ENCODE assay signal across 8 cellular contexts in the genomic region with DNA sequence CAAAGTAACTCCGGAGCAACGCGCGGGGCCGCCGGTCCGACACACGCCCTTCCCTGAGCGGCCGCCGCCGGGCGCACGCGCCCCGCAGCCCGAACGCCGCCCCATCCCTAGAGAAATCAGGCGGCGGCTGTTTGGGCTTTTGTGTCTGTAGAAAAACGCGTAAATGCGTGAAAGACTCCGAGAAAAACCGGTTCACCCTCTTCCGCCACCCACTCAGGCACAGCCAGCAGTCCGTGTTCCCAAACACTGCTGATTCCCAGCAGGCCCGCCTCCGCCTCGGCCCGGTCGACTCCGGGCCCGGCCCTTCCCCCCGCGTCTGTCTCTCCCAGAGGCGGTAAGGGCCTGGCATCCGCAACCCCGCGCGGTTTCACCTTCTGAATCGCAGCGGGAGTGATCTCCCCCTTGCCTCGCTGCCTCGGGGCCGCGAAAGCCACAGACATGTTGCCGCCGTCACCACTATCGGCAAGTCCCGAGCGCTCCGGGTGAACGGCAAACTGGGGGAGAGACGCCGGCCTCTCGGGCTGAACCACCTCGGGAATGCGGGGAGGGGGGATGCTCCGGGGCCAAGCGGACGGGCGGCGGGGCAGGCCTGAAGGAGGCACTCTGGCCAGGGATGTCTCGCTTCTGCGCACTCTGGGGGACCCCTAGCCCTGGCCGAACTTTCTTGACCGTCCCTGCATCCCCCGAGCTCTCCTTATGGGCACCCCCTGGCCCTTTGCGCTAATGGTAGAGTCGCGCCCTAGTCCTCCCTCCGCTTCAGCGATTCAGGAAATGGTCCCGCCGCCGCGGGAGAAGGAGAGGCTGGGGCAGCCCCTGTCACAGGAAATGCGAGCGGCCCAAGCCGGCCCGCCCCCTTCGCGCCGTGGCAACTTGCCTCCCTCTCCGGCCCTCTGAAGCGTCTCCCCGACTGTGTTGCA. TPM values are rescaled to one million over a fixed set of nuclear protein-coding genes. Genes with fewer than 3 reads are reported as not detected.
DNase-seq lines count a peak whose midpoint lies in the region; ATAC-seq, FAIRE-seq and TF ChIP-seq lines count a peak whose summit lies in the region.

Gene SS18, minus strand, starts transcription at position 484 of the 917 bp plus-strand sequence. Its CDS starts 44 bp downstream, at position 440.

- H3K4me3 ChIP-seq in kidney (ENCODE audit: low read length in 2 of 2): peak within 1 kb of the TSS; percentile 87 to 96

- intact Hi-C loops in kidney (cut with DNase I): no loop called here

- FAIRE-seq in kidney (lab: Jason Lieb, UNC): no peak

- TF ChIP-seq CTCF in AG09319 (IDR thresholded peaks at IDR 0.05; ENCODE audit: low read depth, low read length) (no peak), kidney (IDR thresholded peaks at IDR 0.05; ENCODE audit: borderline replicate concordance, extremely low read depth, insufficient read depth) (no peak)

- H3K9ac ChIP-seq in kidney (ENCODE audit: low read length in 2 of 2): peak within 1 kb of the TSS; percentile 50 to 86

- peak within 1 kb of the TSS; percentile 97 to 98 for H3K27ac ChIP-seq in kidney (ENCODE audit: low read depth in 2 of 2, low read length in 2 of 2)

- peaks cover 0 to 5% of the 10 kb centered on the region in 2 donors for H3K36me3 ChIP-seq in kidney (ENCODE audit: control insufficient read depth in 1 of 2, insufficient read depth in 2 of 2, low read length in 2 of 2)

- peak; percentile 71 for ATAC-seq in GM19025 (IDR thresholded peaks at IDR 0.05; ENCODE audit: low read depth, unreplicated experiment)
- ATAC-seq in HG03342 (IDR thresholded peaks at IDR 0.05; ENCODE audit: unreplicated experiment): peak; percentile 78

- DNase-seq in AG09319 (ENCODE audit: extremely low read depth, low read depth) (peak; percentile 85), NCI-H446 (lab: John Stamatoyannopoulos, UW) (peak; percentile 79 to 92), cerebellum (ENCODE audit: low spot score) (peak; percentile 90), kidney (peak; percentile 98)
- DNase-seq in activated CD4-positive, alpha-beta T cell treated with anti-CD3 and anti-CD28 coated beads for 1 hour: peak; percentile 79
- peak; percentile 94 for DNase-seq in stimulated activated CD4-positive, alpha-beta T cell treated with anti-CD3 and anti-CD28 coated beads, Interleukin-15, amount 100 ng/mL, for 24 hours

- peaks cover 0 to 11% of the 10 kb centered on the region in 2 donors for H3K4me1 ChIP-seq in kidney (ENCODE audit: control insufficient read depth in 1 of 2, insufficient read depth in 1 of 2, low read depth in 1 of 2, low read length in 2 of 2)

- no peaks in the 10 kb centered on the region for H3K9me3 ChIP-seq in kidney (ENCODE audit: control insufficient read depth in 1 of 2, low read length in 2 of 2)

RNA-seq across cellular contexts. Expression of gene SS18, which starts in this region (rescaled TPM):
- total RNA-seq in cerebellum: 105 TPM
- 89.6 TPM for total RNA-seq in kidney
- 43.2 TPM for polyA plus RNA-seq in kidney (ENCODE audit: insufficient read depth, low read depth, low replicate concordance)

Comparison
In these comparisons a context has a peak if more than half of its experiments do, and no peak if none do; other contexts are left out.
1. Peak in every context shown above with its lines: DNase-seq, ATAC-seq, H3K4me3 ChIP-seq and H3K27ac ChIP-seq.